Comparison of ENCODE assay signal across 8 cellular contexts in the genomic region with DNA sequence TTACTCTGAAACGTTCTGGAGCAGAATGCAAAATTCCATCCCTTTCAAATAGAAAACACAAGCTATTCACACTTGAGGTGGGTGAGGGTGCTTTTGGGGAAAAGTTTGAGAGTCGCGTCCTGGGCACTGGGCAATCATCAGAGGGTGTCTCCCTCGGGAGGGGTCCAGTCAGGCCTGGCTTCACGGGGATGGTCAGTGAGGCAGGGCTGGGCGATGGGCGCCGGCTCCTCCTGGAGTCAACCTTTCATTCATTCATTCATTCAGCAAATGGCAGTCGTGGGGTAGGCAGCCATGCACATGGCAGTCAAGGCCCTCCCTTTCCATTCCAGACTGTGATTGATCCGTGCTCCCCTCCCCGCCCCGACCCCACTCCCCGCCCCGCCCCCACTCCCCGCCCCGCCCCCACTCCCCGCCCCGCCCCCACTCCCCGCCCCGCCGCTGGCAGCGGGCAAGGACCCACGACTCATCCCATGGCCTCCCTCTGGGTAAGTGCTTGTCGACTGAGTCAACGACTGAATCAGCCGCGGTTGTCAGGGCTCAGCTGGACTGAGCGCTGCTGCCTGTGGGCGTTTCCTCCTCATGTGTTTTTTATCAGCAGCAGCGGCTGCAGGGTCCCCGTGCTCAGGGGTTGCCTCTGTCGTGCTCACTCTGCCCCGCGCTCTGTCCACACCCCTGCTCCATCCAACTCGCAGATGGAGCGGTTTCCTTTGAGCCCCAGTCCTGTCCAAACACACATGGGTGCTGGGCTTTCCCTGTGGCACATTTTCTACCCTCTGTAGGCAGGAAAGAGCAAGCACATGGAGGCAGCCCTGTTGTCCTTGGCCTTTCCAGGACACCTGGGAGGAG. TPM values are rescaled to one million over a fixed set of nuclear protein-coding genes. Genes with fewer than 3 reads are reported as not detected.
A peak's percentile ranks its signal among the peaks of the same experiment; 100 is the strongest.
DNase-seq lines count a peak whose midpoint lies in the region; ATAC-seq, FAIRE-seq and TF ChIP-seq lines count a peak whose summit lies in the region.

No MANE protein-coding gene starts in this region.

- peak overlapping the region; percentile 84 for H3K4me2 ChIP-seq in astrocyte (ENCODE audit: low read length)

- FAIRE-seq in astrocyte (lab: Jason Lieb, UNC): no peak

- H3K4me3 Mint-ChIP-seq in astrocyte (ENCODE audit: unreplicated experiment): peak overlapping the region; percentile 60

- no peaks in the 10 kb centered on the region for H3K27me3 Mint-ChIP-seq in astrocyte (ENCODE audit: low read depth, unreplicated experiment)

- peak in 2 of 4 donors; percentile 10 to 48 for ATAC-seq in right lobe of liver

- H3K27me3 ChIP-seq in SJCRH30: no peaks in the 10 kb centered on the region; the same call in 1 of the 2 replicates
- no peaks in the 10 kb centered on the region for H3K27me3 ChIP-seq in astrocyte (ENCODE audit: insufficient read depth, low read length)
- H3K27me3 ChIP-seq in right lobe of liver: no peaks in the 10 kb centered on the region

- H3K79me2 ChIP-seq in astrocyte (ENCODE audit: insufficient read depth, low read length): no peaks in the 10 kb centered on the region

- 16% methylated on average over 23 of the region's 36 CpGs for WGBS in right lobe of liver (ENCODE audit: insufficient coverage, low coverage, low lambda C conversion rate, missing lambda C conversion rate)

- TF ChIP-seq CTCF in astrocyte (IDR thresholded peaks at IDR 0.05; ENCODE audit: insufficient read depth, low read depth, low read length): no peak
- TF ChIP-seq CTCF in right lobe of liver (IDR thresholded peaks at IDR 0.05): no peak

- peaks cover 4% of the 10 kb centered on the region for H3K36me3 Mint-ChIP-seq in astrocyte (ENCODE audit: low read depth, unreplicated experiment)

- H3K36me3 ChIP-seq in SJCRH30: no peaks in the 10 kb centered on the region
- H3K36me3 ChIP-seq in astrocyte (ENCODE audit: insufficient read depth, low read length): no peaks in the 10 kb centered on the region
- H3K36me3 ChIP-seq in right lobe of liver: no peaks in the 10 kb centered on the region

- H2AFZ ChIP-seq in astrocyte (ENCODE audit: low read depth, low read length): peak overlapping the region; percentile 64

- no peaks in the 10 kb centered on the region for H4K20me1 ChIP-seq in astrocyte (ENCODE audit: insufficient read depth, low read length)

- H3K4me3 ChIP-seq in SJCRH30: no peak overlapping the region
- peak overlapping the region; percentile 16 for H3K4me3 ChIP-seq in astrocyte (ENCODE audit: insufficient read depth, low read depth, low read length)
- no peak overlapping the region for H3K4me3 ChIP-seq in right lobe of liver

- H3K9me3 ChIP-seq in SJCRH30 (replicated peaks): no peaks in the 10 kb centered on the region
- no peaks in the 10 kb centered on the region for H3K9me3 ChIP-seq in astrocyte (ENCODE audit: insufficient read depth, low read depth, low read length)
- H3K9me3 ChIP-seq in right lobe of liver: no peaks in the 10 kb centered on the region

- peaks cover 9% of the 10 kb centered on the region for H3K9me3 Mint-ChIP-seq in astrocyte (ENCODE audit: unreplicated experiment)

- DNase-seq in H4 (ENCODE audit: low spot score): peak; percentile 76
- peak; percentile 39 to 51 for DNase-seq in SJCRH30
- DNase-seq in astrocyte (ENCODE audit: low read depth): peak; percentile 91
- peak in 2 of 3 donors; percentile 47 to 49 for DNase-seq in right lobe of liver
- peak; percentile 42 to 82 for DNase-seq in stimulated activated CD8-positive, alpha-beta memory T cell treated with anti-CD3 and anti-CD28 coated beads, Interleukin-7, amount 100 ng/mL, for 48 hours (ENCODE audit: extremely low read depth in 1 of 2, low read depth in 1 of 2)
- DNase-seq in NCI-H1105 treated with DMSO at 0.1 percent for 48 hours (lab: John Stamatoyannopoulos, UW): no peak
- DNase-seq in DMS79 treated with DMSO at 0.1 percent for 48 hours (lab: John Stamatoyannopoulos, UW): no peak
- DNase-seq in NCI-H1105 (lab: John Stamatoyannopoulos, UW): no peak

- H3K27ac ChIP-seq in SJCRH30 (no peak overlapping the region), astrocyte (ENCODE audit: low read depth, low read length) (peak overlapping the region; percentile 63), right lobe of liver (no peak overlapping the region)

- peak overlapping the region; percentile 48 for H3K9ac ChIP-seq in astrocyte (ENCODE audit: low read length)

- TF ChIP-seq POLR2A in right lobe of liver (IDR thresholded peaks at IDR 0.05): no peak

- peaks cover 40% of the 10 kb centered on the region for H3K4me1 Mint-ChIP-seq in astrocyte (ENCODE audit: low read depth, unreplicated experiment)

- peak overlapping the region; percentile 62 for H3K27ac Mint-ChIP-seq in astrocyte (ENCODE audit: unreplicated experiment)

- intact Hi-C loops in right lobe of liver (cut with DNase I): loop anchor here in 1 of 2 donors (10.0 kb wide), 1 partner anchor 195 kb away; no protein-coding TSS in a partner anchor

- peaks cover 19% of the 10 kb centered on the region for H3K4me1 ChIP-seq in SJCRH30
- peaks cover 48% of the 10 kb centered on the region for H3K4me1 ChIP-seq in astrocyte (ENCODE audit: insufficient read depth, low read length)
- H3K4me1 ChIP-seq in right lobe of liver: no peaks in the 10 kb centered on the region

RNA-seq across cellular contexts. Expression of a gene that starts 12.5 kb away (rescaled TPM):
- 10.6 and 12.2 TPM in 2 replicates for total RNA-seq in H4 (2014; rRNA removed; shearing (Covaris generic))
- 0.20 and 0.43 TPM in 2 replicates for total RNA-seq in SJCRH30 (2014; rRNA removed; shearing (Covaris generic))
- 53.5 and 56.7 TPM in 2 replicates for total RNA-seq in astrocyte
- 100 to 1,000 TPM in 1 of 6 experiments, 10 to 100 TPM in 4, 1 to 10 TPM in 1; 7.7 to 121 (median 37.0) TPM for total RNA-seq in right lobe of liver

RNA-seq across cellular contexts. Expression of a gene that starts 45.7 kb away (rescaled TPM):
- 10.0 and 10.3 TPM in 2 replicates for total RNA-seq in H4 (2014; rRNA removed; shearing (Covaris generic))
- 5.9 and 7.0 TPM in 2 replicates for total RNA-seq in SJCRH30 (2014; rRNA removed; shearing (Covaris generic))
- total RNA-seq in astrocyte (13.9 and 18.9 TPM in 2 replicates), right lobe of liver (100 to 1,000 TPM; 102 to 158 (median 120) TPM)

Comparison
In these comparisons a context has a peak if more than half of its experiments do, and no peak if none do; other contexts are left out.
1. DNase-seq: peak in H4 (single experiment), SJCRH30 (2 of 2), astrocyte (single experiment), right lobe of liver (2 of 3) and stimulated activated CD8-positive, alpha-beta memory T cell treated with anti-CD3 and anti-CD28 coated beads, Interleukin-7, amount 100 ng/mL, for 48 hours (2 of 2); none in NCI-H1105 treated with DMSO at 0.1 percent for 48 hours (single experiment), DMS79 treated with DMSO at 0.1 percent for 48 hours (single experiment) and NCI-H1105 (single experiment).